In the genomic region with DNA sequence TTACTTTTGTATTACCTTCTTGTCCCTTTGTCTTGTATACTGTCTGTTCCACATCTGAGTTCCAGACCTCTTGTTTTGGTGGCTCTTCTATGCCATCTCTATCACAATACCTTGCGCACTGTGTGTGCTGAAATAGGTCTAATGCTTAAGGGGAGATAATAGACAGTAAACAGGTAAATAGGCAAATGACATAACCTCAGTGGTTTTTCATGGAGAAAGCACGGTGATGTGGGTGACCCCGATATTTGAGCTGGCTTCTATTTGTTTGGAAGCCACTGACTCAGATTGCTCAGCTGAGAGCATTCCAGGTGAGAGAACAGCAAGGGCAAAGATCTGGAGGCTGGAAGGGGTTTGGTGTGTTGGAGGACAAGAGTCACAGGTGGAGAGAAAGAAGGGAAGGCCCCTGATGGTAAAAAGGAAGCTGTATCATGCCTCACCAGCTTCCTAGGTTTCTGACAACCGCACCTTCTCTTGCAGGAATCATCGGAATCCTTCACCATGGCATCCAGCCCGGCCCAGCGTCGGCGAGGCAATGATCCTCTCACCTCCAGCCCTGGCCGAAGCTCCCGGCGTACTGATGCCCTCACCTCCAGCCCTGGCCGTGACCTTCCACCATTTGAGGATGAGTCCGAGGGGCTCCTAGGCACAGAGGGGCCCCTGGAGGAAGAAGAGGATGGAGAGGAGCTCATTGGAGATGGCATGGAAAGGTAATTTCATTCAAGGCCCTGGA, we compare ENCODE assay signal across 8 cellular contexts. TPM values are rescaled to one million over a fixed set of nuclear protein-coding genes. Genes with fewer than 3 reads are reported as not detected.
DNase-seq lines count a peak whose midpoint lies in the region; ATAC-seq and TF ChIP-seq lines count a peak whose summit lies in the region.

No MANE protein-coding gene starts in this region.

- no peaks in the 10 kb centered on the region for H3K9me3 Mint-ChIP-seq in activated T-cell treated with anti-CD3 and anti-CD28 coated beads, Interleukin-2, amount 50 U/mL, for 72 hours
- no peaks in the 10 kb centered on the region for H3K9me3 Mint-ChIP-seq in activated T-helper 17 cell treated with anti-CD3 and anti-CD28 coated beads, Interleukin-2, amount 50 U/mL, for 72 hours
- no peaks in the 10 kb centered on the region for H3K9me3 Mint-ChIP-seq in type B pancreatic cell

- peaks cover 53% of the 10 kb centered on the region for H3K4me1 Mint-ChIP-seq in activated T-cell treated with anti-CD3 and anti-CD28 coated beads, Interleukin-2, amount 50 U/mL, for 72 hours (ENCODE audit: low read depth)
- peaks cover 21% of the 10 kb centered on the region for H3K4me1 Mint-ChIP-seq in activated T-helper 17 cell treated with anti-CD3 and anti-CD28 coated beads, Interleukin-2, amount 50 U/mL, for 72 hours
- H3K4me1 Mint-ChIP-seq in type B pancreatic cell (ENCODE audit: unreplicated experiment): peaks cover 21% of the 10 kb centered on the region

- no peak for DNase-seq in activated T-cell treated with anti-CD3 and anti-CD28 coated beads, Interleukin-2, amount 50 U/mL, for 72 hours
- no peak for DNase-seq in activated T-cell treated with anti-CD3 and anti-CD28 coated beads, Interleukin-2, amount 50 U/mL, for 1 hour
- DNase-seq in kidney epithelial cell (ENCODE audit: low read depth): no peak
- DNase-seq in type B pancreatic cell (ENCODE audit: extremely low spot score, unreplicated experiment): no peak
- DNase-seq in SIG-M5 (lab: John Stamatoyannopoulos, UW): no peak

- no peaks in the 10 kb centered on the region for H3K27me3 ChIP-seq in kidney epithelial cell (ENCODE audit: control insufficient read depth, insufficient read depth, low read length)

- no peak for ATAC-seq in activated T-cell treated with anti-CD3 and anti-CD28 coated beads, Interleukin-2, amount 50 U/mL, for 72 hours (replicated peaks in 1 of 2)
- ATAC-seq in activated T-helper 17 cell treated with anti-CD3 and anti-CD28 coated beads, Interleukin-2, amount 50 U/mL, for 72 hours (replicated peaks): no peak
- no peak for ATAC-seq in GM21723 (IDR thresholded peaks at IDR 0.05; ENCODE audit: unreplicated experiment)
- ATAC-seq in HG03342 (IDR thresholded peaks at IDR 0.05; ENCODE audit: unreplicated experiment): no peak

- H3K4me3 ChIP-seq in kidney epithelial cell (ENCODE audit: low read depth, low read length): peak overlapping the region; percentile 51

- peak overlapping the region; percentile 87 to 92 for H3K4me3 Mint-ChIP-seq in activated T-cell treated with anti-CD3 and anti-CD28 coated beads, Interleukin-2, amount 50 U/mL, for 72 hours
- H3K4me3 Mint-ChIP-seq in activated T-helper 17 cell treated with anti-CD3 and anti-CD28 coated beads, Interleukin-2, amount 50 U/mL, for 72 hours: peak overlapping the region; percentile 90
- H3K4me3 Mint-ChIP-seq in type B pancreatic cell: peak overlapping the region; percentile 91

- H3K27ac Mint-ChIP-seq in activated T-cell treated with anti-CD3 and anti-CD28 coated beads, Interleukin-2, amount 50 U/mL, for 72 hours: peak overlapping the region; percentile 97
- H3K27ac Mint-ChIP-seq in activated T-helper 17 cell treated with anti-CD3 and anti-CD28 coated beads, Interleukin-2, amount 50 U/mL, for 72 hours: peak overlapping the region; percentile 87
- peak overlapping the region; percentile 85 for H3K27ac Mint-ChIP-seq in type B pancreatic cell

- H3K36me3 Mint-ChIP-seq in activated T-cell treated with anti-CD3 and anti-CD28 coated beads, Interleukin-2, amount 50 U/mL, for 72 hours (ENCODE audit: insufficient read depth in 2 of 2): peaks cover 11 to 34% of the 10 kb centered on the region in 2 donors
- peaks cover 61% of the 10 kb centered on the region for H3K36me3 Mint-ChIP-seq in activated T-helper 17 cell treated with anti-CD3 and anti-CD28 coated beads, Interleukin-2, amount 50 U/mL, for 72 hours (ENCODE audit: low read depth)
- H3K36me3 Mint-ChIP-seq in type B pancreatic cell: peaks cover 13% of the 10 kb centered on the region

- peaks cover 1% of the 10 kb centered on the region for H3K36me3 ChIP-seq in kidney epithelial cell (ENCODE audit: control insufficient read depth, insufficient read depth, low read length)

- no peak for TF ChIP-seq CTCF in kidney epithelial cell (IDR thresholded peaks at IDR 0.05; ENCODE audit: insufficient read depth, low read length, poor library complexity, severe bottlenecking)
- TF ChIP-seq CTCF in type B pancreatic cell (conservative IDR thresholded peaks at IDR 0.05): no peak

- no peaks in the 10 kb centered on the region for H3K27me3 Mint-ChIP-seq in activated T-cell treated with anti-CD3 and anti-CD28 coated beads, Interleukin-2, amount 50 U/mL, for 72 hours (ENCODE audit: low read depth)
- H3K27me3 Mint-ChIP-seq in activated T-helper 17 cell treated with anti-CD3 and anti-CD28 coated beads, Interleukin-2, amount 50 U/mL, for 72 hours: no peaks in the 10 kb centered on the region
- H3K27me3 Mint-ChIP-seq in type B pancreatic cell: peaks cover 11% of the 10 kb centered on the region

RNA-seq across cellular contexts. Expression of a gene that starts 0.8 kb away (rescaled TPM):
- total RNA-seq in activated T-cell treated with anti-CD3 and anti-CD28 coated beads, Interleukin-2, amount 50 U/mL, for 72 hours: 100 to 1,000 TPM; 122 to 219 TPM
- total RNA-seq in activated T-helper 17 cell treated with anti-CD3 and anti-CD28 coated beads, Interleukin-2, amount 50 U/mL, for 72 hours: 100 to 1,000 TPM; 143 to 221 TPM
- 41.8 and 48.6 TPM in 2 replicates for total RNA-seq in kidney epithelial cell
- total RNA-seq in type B pancreatic cell (ENCODE audit: low replicate concordance): 51.9 and 118 TPM in 2 replicates

RNA-seq across cellular contexts. Expression of a gene that starts 8.5 kb away (rescaled TPM):
- 10 to 100 TPM; 31.1 to 39.0 TPM for total RNA-seq in activated T-cell treated with anti-CD3 and anti-CD28 coated beads, Interleukin-2, amount 50 U/mL, for 72 hours
- total RNA-seq in activated T-helper 17 cell treated with anti-CD3 and anti-CD28 coated beads, Interleukin-2, amount 50 U/mL, for 72 hours: 10 to 100 TPM; 23.1 to 32.5 TPM
- 92.3 and 95.2 TPM in 2 replicates for total RNA-seq in kidney epithelial cell
- total RNA-seq in type B pancreatic cell (ENCODE audit: low replicate concordance): 35.2 and 42.3 TPM in 2 replicates

RNA-seq across cellular contexts. Expression of a gene that starts 30.0 kb away (rescaled TPM):
- total RNA-seq in activated T-cell treated with anti-CD3 and anti-CD28 coated beads, Interleukin-2, amount 50 U/mL, for 72 hours: 1 to 10 TPM in 1 of 2 donors, under 1 TPM in 1; 0.14 to 1.4 TPM
- 1 to 10 TPM in 1 of 2 donors, under 1 TPM in 1; 0.69 to 1.4 TPM for total RNA-seq in activated T-helper 17 cell treated with anti-CD3 and anti-CD28 coated beads, Interleukin-2, amount 50 U/mL, for 72 hours
- total RNA-seq in kidney epithelial cell (69.5 and 70.4 TPM in 2 replicates), type B pancreatic cell (ENCODE audit: low replicate concordance) (24.8 and 48.9 TPM in 2 replicates)

Comparison
In these comparisons a context has a peak if more than half of its experiments do, and no peak if none do; other contexts are left out.
1. RNA of a gene that starts 30.0 kb away (total RNA-seq): 69.5 to 70.4 TPM in kidney epithelial cell and 24.8 to 48.9 TPM in type B pancreatic cell; 0.69 to 1.4 TPM in activated T-helper 17 cell treated with anti-CD3 and anti-CD28 coated beads, Interleukin-2, amount 50 U/mL, for 72 hours and 0.14 to 1.4 TPM in activated T-cell treated with anti-CD3 and anti-CD28 coated beads, Interleukin-2, amount 50 U/mL, for 72 hours; every median in the first group is over 10 times any median in the second.
2. Peak in every context shown above with its lines, with median percentiles within 50 percentile points of each other: H3K27ac Mint-ChIP-seq and H3K4me3 Mint-ChIP-seq.